1 cellular context compared by ENCODE assay signal in the genomic region with DNA sequence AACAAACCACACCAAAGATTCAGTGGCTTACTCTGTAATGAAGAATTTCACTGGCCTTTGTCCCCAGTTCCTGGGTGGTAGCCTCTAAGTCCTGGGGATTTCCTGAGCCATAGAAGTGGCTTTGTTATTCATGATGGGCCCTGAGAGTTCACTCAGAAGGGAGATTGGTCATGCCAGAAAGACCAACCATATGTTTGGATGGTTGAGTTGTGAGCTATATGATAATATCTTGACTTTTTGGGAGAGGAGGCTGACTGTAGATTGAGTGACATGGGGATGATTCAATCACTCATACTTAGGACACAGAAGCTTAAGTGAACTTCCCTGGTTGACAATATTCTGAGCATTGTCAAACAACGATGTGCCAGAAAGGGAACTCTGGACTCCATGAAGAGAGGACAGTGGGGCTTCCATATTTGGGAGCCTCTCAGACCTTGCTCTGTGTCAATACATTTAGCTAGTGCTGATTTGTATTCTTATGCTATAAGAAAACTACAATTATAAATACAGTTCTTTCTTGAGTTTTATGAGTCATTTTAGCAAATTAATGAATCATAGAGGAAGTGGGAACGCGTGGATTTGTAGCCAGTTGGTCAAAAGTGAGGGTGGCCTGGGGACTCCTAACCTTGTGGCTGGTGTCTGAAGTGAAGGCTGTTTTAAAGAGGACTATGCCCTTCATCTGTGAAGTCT.
TF ChIP-seq lines count a peak whose summit lies in the region.

No MANE protein-coding gene starts in this region.

TF ChIP-seq in WTC11, 78 proteins besides CTCF, POLR2A, EP300 and RAD21 (continued from another document):
- TF ChIP-seq, protein P1, sequence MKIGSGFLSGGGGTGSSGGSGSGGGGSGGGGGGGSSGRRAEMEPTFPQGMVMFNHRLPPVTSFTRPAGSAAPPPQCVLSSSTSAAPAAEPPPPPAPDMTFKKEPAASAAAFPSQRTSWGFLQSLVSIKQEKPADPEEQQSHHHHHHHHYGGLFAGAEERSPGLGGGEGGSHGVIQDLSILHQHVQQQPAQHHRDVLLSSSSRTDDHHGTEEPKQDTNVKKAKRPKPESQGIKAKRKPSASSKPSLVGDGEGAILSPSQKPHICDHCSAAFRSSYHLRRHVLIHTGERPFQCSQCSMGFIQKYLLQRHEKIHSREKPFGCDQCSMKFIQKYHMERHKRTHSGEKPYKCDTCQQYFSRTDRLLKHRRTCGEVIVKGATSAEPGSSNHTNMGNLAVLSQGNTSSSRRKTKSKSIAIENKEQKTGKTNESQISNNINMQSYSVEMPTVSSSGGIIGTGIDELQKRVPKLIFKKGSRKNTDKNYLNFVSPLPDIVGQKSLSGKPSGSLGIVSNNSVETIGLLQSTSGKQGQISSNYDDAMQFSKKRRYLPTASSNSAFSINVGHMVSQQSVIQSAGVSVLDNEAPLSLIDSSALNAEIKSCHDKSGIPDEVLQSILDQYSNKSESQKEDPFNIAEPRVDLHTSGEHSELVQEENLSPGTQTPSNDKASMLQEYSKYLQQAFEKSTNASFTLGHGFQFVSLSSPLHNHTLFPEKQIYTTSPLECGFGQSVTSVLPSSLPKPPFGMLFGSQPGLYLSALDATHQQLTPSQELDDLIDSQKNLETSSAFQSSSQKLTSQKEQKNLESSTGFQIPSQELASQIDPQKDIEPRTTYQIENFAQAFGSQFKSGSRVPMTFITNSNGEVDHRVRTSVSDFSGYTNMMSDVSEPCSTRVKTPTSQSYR (CRISPR knock-in tag; IDR thresholded peaks at IDR 0.05): no peak
- no peak for TF ChIP-seq IRF2 (CRISPR knock-in tag; IDR thresholded peaks at IDR 0.05; ENCODE audit: borderline replicate concordance, low read depth)
- TF ChIP-seq JUN (CRISPR knock-in tag; IDR thresholded peaks at IDR 0.05): no peak
- no peak for TF ChIP-seq CBFB (CRISPR knock-in tag; IDR thresholded peaks at IDR 0.05; ENCODE audit: low read depth)
- no peak for TF ChIP-seq ATF6 (CRISPR knock-in tag; IDR thresholded peaks at IDR 0.05)
- TF ChIP-seq AR (CRISPR knock-in tag; IDR thresholded peaks at IDR 0.05): no peak
- TF ChIP-seq STAT6 (CRISPR knock-in tag; conservative IDR thresholded peaks at IDR 0.05; ENCODE audit: low read depth): no peak
- no peak for TF ChIP-seq NR1H2 (CRISPR knock-in tag; IDR thresholded peaks at IDR 0.05)
- TF ChIP-seq, protein P2, sequence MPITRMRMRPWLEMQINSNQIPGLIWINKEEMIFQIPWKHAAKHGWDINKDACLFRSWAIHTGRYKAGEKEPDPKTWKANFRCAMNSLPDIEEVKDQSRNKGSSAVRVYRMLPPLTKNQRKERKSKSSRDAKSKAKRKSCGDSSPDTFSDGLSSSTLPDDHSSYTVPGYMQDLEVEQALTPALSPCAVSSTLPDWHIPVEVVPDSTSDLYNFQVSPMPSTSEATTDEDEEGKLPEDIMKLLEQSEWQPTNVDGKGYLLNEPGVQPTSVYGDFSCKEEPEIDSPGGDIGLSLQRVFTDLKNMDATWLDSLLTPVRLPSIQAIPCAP (CRISPR knock-in tag; IDR thresholded peaks at IDR 0.05): no peak
- TF ChIP-seq, protein P3, sequence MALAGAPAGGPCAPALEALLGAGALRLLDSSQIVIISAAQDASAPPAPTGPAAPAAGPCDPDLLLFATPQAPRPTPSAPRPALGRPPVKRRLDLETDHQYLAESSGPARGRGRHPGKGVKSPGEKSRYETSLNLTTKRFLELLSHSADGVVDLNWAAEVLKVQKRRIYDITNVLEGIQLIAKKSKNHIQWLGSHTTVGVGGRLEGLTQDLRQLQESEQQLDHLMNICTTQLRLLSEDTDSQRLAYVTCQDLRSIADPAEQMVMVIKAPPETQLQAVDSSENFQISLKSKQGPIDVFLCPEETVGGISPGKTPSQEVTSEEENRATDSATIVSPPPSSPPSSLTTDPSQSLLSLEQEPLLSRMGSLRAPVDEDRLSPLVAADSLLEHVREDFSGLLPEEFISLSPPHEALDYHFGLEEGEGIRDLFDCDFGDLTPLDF (CRISPR knock-in tag; IDR thresholded peaks at IDR 0.05): no peak
- no peak for TF ChIP-seq ZBTB21 (CRISPR knock-in tag; IDR thresholded peaks at IDR 0.05; ENCODE audit: borderline replicate concordance)
- TF ChIP-seq TEAD4 (CRISPR knock-in tag; IDR thresholded peaks at IDR 0.05): no peak
- TF ChIP-seq, protein P4, sequence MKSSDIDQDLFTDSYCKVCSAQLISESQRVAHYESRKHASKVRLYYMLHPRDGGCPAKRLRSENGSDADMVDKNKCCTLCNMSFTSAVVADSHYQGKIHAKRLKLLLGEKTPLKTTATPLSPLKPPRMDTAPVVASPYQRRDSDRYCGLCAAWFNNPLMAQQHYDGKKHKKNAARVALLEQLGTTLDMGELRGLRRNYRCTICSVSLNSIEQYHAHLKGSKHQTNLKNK (CRISPR knock-in tag; IDR thresholded peaks at IDR 0.05): no peak
- no peak for TF ChIP-seq ELF4 (CRISPR knock-in tag; IDR thresholded peaks at IDR 0.05; ENCODE audit: low read depth)
- no peak for TF ChIP-seq ZNF219 (CRISPR knock-in tag; IDR thresholded peaks at IDR 0.05; ENCODE audit: borderline replicate concordance)
